15 cellular contexts compared by ENCODE assay signal in the genomic region with DNA sequence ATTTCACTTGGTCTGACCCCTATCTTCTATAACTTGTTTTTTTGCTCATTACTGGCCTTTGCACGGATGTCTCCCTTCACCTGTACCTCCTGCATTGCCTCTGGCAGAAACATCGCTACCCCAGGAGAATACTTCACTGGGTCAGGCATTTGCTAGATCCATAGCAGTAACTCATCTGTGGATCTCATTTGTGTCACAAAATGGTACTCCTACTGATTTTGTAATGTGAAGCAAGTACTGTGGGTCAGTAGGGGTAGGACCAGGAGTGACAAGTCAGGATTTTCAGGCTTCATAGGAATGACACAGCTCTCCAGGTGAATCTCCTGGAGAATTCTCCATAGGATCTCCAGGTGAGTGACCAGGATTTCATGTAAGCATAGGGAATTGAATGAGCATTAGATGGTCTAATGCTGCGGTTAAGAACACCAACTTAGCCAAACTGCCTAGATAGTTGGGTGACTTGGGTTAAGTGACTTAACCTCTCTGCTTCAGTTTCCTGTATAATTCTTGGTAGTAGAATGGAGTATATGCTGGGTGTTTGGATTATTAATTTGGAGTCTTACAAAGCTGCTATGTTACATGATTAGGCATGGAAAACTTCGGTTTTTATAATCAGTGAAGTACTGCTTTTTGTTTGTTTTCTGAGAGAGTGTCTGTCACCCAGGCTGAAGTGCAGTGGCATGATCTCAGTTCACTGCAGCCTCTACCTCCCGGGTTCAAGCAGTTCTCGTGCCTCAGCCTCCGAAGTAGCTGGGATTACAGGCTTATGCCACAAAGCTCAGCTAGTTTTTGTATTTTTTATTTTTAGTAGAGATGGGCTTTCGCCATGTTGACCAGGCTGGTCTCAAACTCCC. TPM values are rescaled to one million over a fixed set of nuclear protein-coding genes. Genes with fewer than 3 reads are reported as not detected.
DNase-seq lines count a peak whose midpoint lies in the region; ATAC-seq and TF ChIP-seq lines count a peak whose summit lies in the region.
"Had no signal": no experiment of that assay in that cellular context is flagged by ENCODE, and none has a peak within 500 bp of the region (broad histone marks: within the 10 kb centered on the region; RNA-seq: fewer than 3 reads in every experiment).

No MANE protein-coding gene starts in this region.

- H3K27me3 ChIP-seq in HCT116 (ENCODE audit: insufficient read depth, low read length): no peaks in the 10 kb centered on the region
- H3K27me3 ChIP-seq in trophoblast cell (ENCODE audit: insufficient read depth, low read length): no peaks in the 10 kb centered on the region
- no peaks in the 10 kb centered on the region for H3K27me3 ChIP-seq in CD8-positive, alpha-beta T cell (ENCODE audit: insufficient read depth, low read length)
- H3K27me3 ChIP-seq: uterus had no signal

- DNase-seq in activated T-cell treated with anti-CD3 and anti-CD28 coated beads, Interleukin-2, amount 50 U/mL, for 4 hours: no peak
- DNase-seq in activated T-cell treated with anti-CD3 and anti-CD28 coated beads, Interleukin-2, amount 50 U/mL, for 1 hour: no peak
- no peak for DNase-seq in HCT116 (ENCODE audit: low read depth, low spot score)
- no peak for DNase-seq in trophoblast cell
- DNase-seq in CD8-positive, alpha-beta T cell: no peak
- no peak for DNase-seq in kidney tubule cell (ENCODE audit: low spot score)
- no peak for DNase-seq in NCI-H1417 (lab: John Stamatoyannopoulos, UW)
- DNase-seq: activated naive CD4-positive, alpha-beta T cell treated with anti-CD3 and anti-CD28 coated beads, Interleukin-2, amount 50 U/mL, for 16 hours; glutamatergic neuron; mucosa of descending colon; NCI-H2081 treated with DMSO at 0.1 percent for 48 hours; NK-92 treated with Interleukin-12 subunit alpha and Interleukin-12 subunit beta, amount 100 ng/mL, for 24 hours; stimulated activated CD4-positive, alpha-beta T cell treated with anti-CD3 and anti-CD28 coated beads, Interleukin-2, amount 100 ng/mL, for 24 hours; uterus had no signal

- H3K36me3 ChIP-seq in HCT116 (ENCODE audit: control insufficient read depth in 1 of 2, insufficient read depth in 2 of 2, low read length in 2 of 2): peaks cover 53 to 65% of the 10 kb centered on the region in 2 experiments
- H3K36me3 ChIP-seq in trophoblast cell (ENCODE audit: control insufficient read depth in 1 of 2, insufficient read depth in 2 of 2, low read length in 2 of 2): peaks cover 18 to 44% of the 10 kb centered on the region in 2 experiments
- H3K36me3 ChIP-seq in CD8-positive, alpha-beta T cell (ENCODE audit: insufficient read depth, low read length): peaks cover 23% of the 10 kb centered on the region
- H3K36me3 ChIP-seq: uterus had no signal

- WGBS in trophoblast cell (ENCODE audit: extremely low coverage, insufficient coverage, insufficient read length): no CpG with 5 or more reads among the region's 8 CpGs

- H3K27me3 Mint-ChIP-seq in activated T-cell treated with anti-CD3 and anti-CD28 coated beads, Interleukin-2, amount 50 U/mL, for 4 hours (ENCODE audit: low read depth): no peaks in the 10 kb centered on the region
- no peaks in the 10 kb centered on the region for H3K27me3 Mint-ChIP-seq in activated T-helper 17 cell treated with anti-CD3 and anti-CD28 coated beads, Interleukin-2, amount 50 U/mL, for 72 hours
- no peaks in the 10 kb centered on the region for H3K27me3 Mint-ChIP-seq in CD8-positive, alpha-beta T cell (ENCODE audit: low read depth)

- H2AK5ac ChIP-seq in trophoblast cell (ENCODE audit: low read length): no peak overlapping the region

- TF ChIP-seq RAD21 in HCT116 (IDR thresholded peaks at IDR 0.05; ENCODE audit: low read depth): no peak

- H3K27ac Mint-ChIP-seq in activated T-helper 17 cell treated with anti-CD3 and anti-CD28 coated beads, Interleukin-2, amount 50 U/mL, for 72 hours: peak overlapping the region; percentile 51
- H3K27ac Mint-ChIP-seq in CD8-positive, alpha-beta T cell: no peak overlapping the region

- no peak for TF ChIP-seq CTCF in HCT116 (IDR thresholded peaks at IDR 0.05 in 2 of 3, conservative IDR thresholded peaks at IDR 0.05 in 1 of 3; ENCODE audit: borderline replicate concordance in 1 of 3, insufficient read depth in 1 of 3, low read depth in 2 of 3, low read length in 2 of 3)
- TF ChIP-seq CTCF in CD8-positive, alpha-beta T cell (IDR thresholded peaks at IDR 0.05): no peak

- no peak for TF ChIP-seq POLR2A in HCT116 (IDR thresholded peaks at IDR 0.05; ENCODE audit: borderline replicate concordance, extremely low read depth, insufficient read depth, insufficient read length)

- no peaks in the 10 kb centered on the region for H3K9me2 ChIP-seq in HCT116 (ENCODE audit: insufficient read depth)

- H2AFZ ChIP-seq in HCT116 (ENCODE audit: low read depth, low read length, poor library complexity, severe bottlenecking) (no peak overlapping the region), trophoblast cell (ENCODE audit: insufficient read depth, low read length, poor library complexity) (no peak overlapping the region)

- H3K9me3 ChIP-seq in HCT116 (ENCODE audit: control insufficient read depth in 1 of 2, insufficient read depth in 1 of 2, low read depth in 1 of 2, low read length in 2 of 2): no peaks in the 10 kb centered on the region
- H3K9me3 ChIP-seq in trophoblast cell (ENCODE audit: insufficient read depth, low read depth, low read length): no peaks in the 10 kb centered on the region
- no peaks in the 10 kb centered on the region for H3K9me3 ChIP-seq in CD8-positive, alpha-beta T cell (ENCODE audit: low read length)
- H3K9me3 ChIP-seq: mucosa of descending colon, uterus had no signal

- H2BK120ac ChIP-seq in trophoblast cell (ENCODE audit: insufficient read depth, low read length, poor library complexity): no peak overlapping the region

- BruUV-seq in HCT116 (replicated peaks; lab: Mats Ljungman, UMichigan): no TSS peak

- RAD21 ChIA-PET in HCT116 (lab: Charles Lee; ENCODE audit: low non-redundant PET in 1 of 2, low total read pairs in 2 of 2, uncharacterized antibody in 2 of 2, unreplicated experiment in 2 of 2): no interaction called here

- POLR2A ChIA-PET in HCT116 (lab: Charles Lee): no interaction called here
- POLR2A ChIA-PET in CD8-positive, alpha-beta T cell (lab: Charles Lee): no interaction called here

- peaks cover 39% of the 10 kb centered on the region for H3K4me1 Mint-ChIP-seq in activated T-cell treated with anti-CD3 and anti-CD28 coated beads, Interleukin-2, amount 50 U/mL, for 4 hours (ENCODE audit: low read depth)
- H3K4me1 Mint-ChIP-seq in activated T-helper 17 cell treated with anti-CD3 and anti-CD28 coated beads, Interleukin-2, amount 50 U/mL, for 72 hours: peaks cover 36% of the 10 kb centered on the region
- H3K4me1 Mint-ChIP-seq in CD8-positive, alpha-beta T cell (ENCODE audit: low read depth): peaks cover 50% of the 10 kb centered on the region

- peak overlapping the region; percentile 62 for H3K4me3 Mint-ChIP-seq in activated T-cell treated with anti-CD3 and anti-CD28 coated beads, Interleukin-2, amount 50 U/mL, for 4 hours
- peak overlapping the region; percentile 97 for H3K4me3 Mint-ChIP-seq in activated T-helper 17 cell treated with anti-CD3 and anti-CD28 coated beads, Interleukin-2, amount 50 U/mL, for 72 hours
- H3K4me3 Mint-ChIP-seq in CD8-positive, alpha-beta T cell: no peak overlapping the region

- H3K36me3 Mint-ChIP-seq in activated T-cell treated with anti-CD3 and anti-CD28 coated beads, Interleukin-2, amount 50 U/mL, for 4 hours (ENCODE audit: insufficient read depth): peaks cover 61% of the 10 kb centered on the region
- H3K36me3 Mint-ChIP-seq in activated T-helper 17 cell treated with anti-CD3 and anti-CD28 coated beads, Interleukin-2, amount 50 U/mL, for 72 hours (ENCODE audit: low read depth): peaks cover 99% of the 10 kb centered on the region
- peaks cover 81% of the 10 kb centered on the region for H3K36me3 Mint-ChIP-seq in CD8-positive, alpha-beta T cell

- H2BK12ac ChIP-seq in trophoblast cell (ENCODE audit: low read length): no peak overlapping the region

- no peaks in the 10 kb centered on the region for H3K9me3 Mint-ChIP-seq in activated T-cell treated with anti-CD3 and anti-CD28 coated beads, Interleukin-2, amount 50 U/mL, for 4 hours
- no peaks in the 10 kb centered on the region for H3K9me3 Mint-ChIP-seq in activated T-helper 17 cell treated with anti-CD3 and anti-CD28 coated beads, Interleukin-2, amount 50 U/mL, for 72 hours
- no peaks in the 10 kb centered on the region for H3K9me3 Mint-ChIP-seq in CD8-positive, alpha-beta T cell

- H4K91ac ChIP-seq in trophoblast cell (ENCODE audit: low read depth, low read length): no peak overlapping the region

- H3K4me3 ChIP-seq in HCT116 (replicated peaks in 1 of 2; ENCODE audit: low read depth in 1 of 2, low read length in 2 of 2) (no peak overlapping the region), trophoblast cell (ENCODE audit: low read depth, low read length) (peak overlapping the region; percentile 30)
- no peak overlapping the region for H3K4me3 ChIP-seq in CD8-positive, alpha-beta T cell (ENCODE audit: low read depth, low read length)
- H3K4me3 ChIP-seq: mucosa of descending colon, uterus had no signal

- H3K4ac ChIP-seq in trophoblast cell (ENCODE audit: low read depth, low read length): no peak overlapping the region

- H3K79me2 ChIP-seq in HCT116 (ENCODE audit: insufficient read depth, low read length) (peaks cover 57% of the 10 kb centered on the region), trophoblast cell (ENCODE audit: control insufficient read depth, insufficient read depth, low read length, poor library complexity) (peaks cover 8% of the 10 kb centered on the region)

- H3K79me1 ChIP-seq in trophoblast cell (ENCODE audit: low read length): peaks cover 11% of the 10 kb centered on the region

- no peak overlapping the region for H4K8ac ChIP-seq in trophoblast cell (ENCODE audit: low read depth, low read length)

- H3K4me2 ChIP-seq in HCT116 (ENCODE audit: low read length): no peak overlapping the region
- no peak overlapping the region for H3K4me2 ChIP-seq in trophoblast cell (ENCODE audit: low read length)

- ATAC-seq in activated T-cell treated with anti-CD3 and anti-CD28 coated beads, Interleukin-2, amount 50 U/mL, for 4 hours: no peak
- ATAC-seq in HCT116: no peak
- no peak for ATAC-seq in activated T-helper 17 cell treated with anti-CD3 and anti-CD28 coated beads, Interleukin-2, amount 50 U/mL, for 72 hours (replicated peaks)
- ATAC-seq in CD8-positive, alpha-beta T cell: no peak
- ATAC-seq: mucosa of descending colon had no signal

- intact Hi-C loops in HCT116 (cut with micrococcal nuclease): loop anchor here (5.0 kb wide), 1 partner anchor 391 kb away; no protein-coding TSS in a partner anchor
- intact Hi-C loops in CD8-positive, alpha-beta T cell (cut with DNase I, micrococcal nuclease): loop anchor here in 1 of 2 experiments (5.0 kb wide), 1 partner anchor 386 kb away; no protein-coding TSS in a partner anchor

- H3K18ac ChIP-seq in trophoblast cell (ENCODE audit: low read length): no peak overlapping the region

- no peak overlapping the region for H3K27ac ChIP-seq in HCT116 (ENCODE audit: low read depth, low read length)
- no peak overlapping the region for H3K27ac ChIP-seq in trophoblast cell (ENCODE audit: low read depth, low read length)
- H3K27ac ChIP-seq in CD8-positive, alpha-beta T cell (ENCODE audit: low read depth, low read length): no peak overlapping the region
- H3K27ac ChIP-seq: uterus had no signal

- H3K4me1 ChIP-seq in HCT116 (ENCODE audit: control insufficient read depth in 1 of 2, insufficient read depth in 2 of 2, low read length in 2 of 2) (peaks cover 4 to 10% of the 10 kb centered on the region in 2 experiments; a peak in 3 of 4 replicates), trophoblast cell (ENCODE audit: control insufficient read depth in 1 of 2, insufficient read depth in 2 of 2, low read length in 2 of 2) (peaks cover 0 to 7% of the 10 kb centered on the region in 2 experiments)
- H3K4me1 ChIP-seq in CD8-positive, alpha-beta T cell (ENCODE audit: insufficient read depth, low read length): peaks cover 18% of the 10 kb centered on the region

- H3K14ac ChIP-seq in trophoblast cell (ENCODE audit: low read length): no peak overlapping the region

- CTCF ChIA-PET in HCT116 (lab: Charles Lee): no interaction called here
- CTCF ChIA-PET in CD8-positive, alpha-beta T cell (lab: Charles Lee): no interaction called here

- no peak overlapping the region for H2BK5ac ChIP-seq in trophoblast cell (ENCODE audit: low read depth, low read length, poor library complexity)

- no peak overlapping the region for H3K23ac ChIP-seq in trophoblast cell (ENCODE audit: low read length)

- H4K12ac ChIP-seq in trophoblast cell (ENCODE audit: low read depth, low read length): no peak overlapping the region

- H4K20me1 ChIP-seq in HCT116 (ENCODE audit: insufficient read depth): peaks cover 54% of the 10 kb centered on the region; the same call in 1 of the 2 replicates

- H3K9ac ChIP-seq in HCT116 (ENCODE audit: low read length) (no peak overlapping the region), trophoblast cell (ENCODE audit: low read length) (no peak overlapping the region)

RNA-seq across cellular contexts. Expression of a gene that starts 4.4 kb away (rescaled TPM):
- 1,000 to 10,000 TPM; 4,221 to 4,335 (median 4,249) TPM for total RNA-seq in activated T-cell treated with anti-CD3 and anti-CD28 coated beads, Interleukin-2, amount 50 U/mL, for 4 hours
- 3,018 TPM for total RNA-seq in HCT116 (2021; ENCODE audit: unreplicated experiment)
- 6,486 and 7,095 TPM in 2 replicates for polyA plus RNA-seq in HCT116 (2012)
- 1,000 to 10,000 TPM; 2,880 to 3,993 TPM for total RNA-seq in activated T-helper 17 cell treated with anti-CD3 and anti-CD28 coated beads, Interleukin-2, amount 50 U/mL, for 72 hours
- 7,266 and 7,276 TPM in 2 replicates for polyA plus RNA-seq in trophoblast cell (2013)
- 1,000 to 10,000 TPM; 4,048 to 4,064 TPM for total RNA-seq in CD8-positive, alpha-beta T cell
